Comparison of ENCODE assay signal across 8 cellular contexts in genomic region chr1:52055854-52056109, GRCh38. TPM values are rescaled to one million over a fixed set of nuclear protein-coding genes. Genes with fewer than 3 reads are reported as not detected.
DNase-seq lines count a peak whose midpoint lies in the region; ATAC-seq, FAIRE-seq and TF ChIP-seq lines count a peak whose summit lies in the region.

No MANE protein-coding gene starts in this region.

- CTCF ChIA-PET in AG04449 (lab: Yijun Ruan, JAX): interaction anchor here (1.1 kb wide), 1 partner anchor 22 kb away, joined by 3 read pairs; the partner anchor contains the start of gene KTI12

- TF ChIP-seq CTCF in AG04449 (IDR thresholded peaks at IDR 0.05; ENCODE audit: insufficient read depth, low read length, missing control alignments): no peak
- TF ChIP-seq CTCF in choroid plexus epithelial cell (conservative IDR thresholded peaks at IDR 0.05; ENCODE audit: low read depth, low read length): no peak

- H3K4me1 Mint-ChIP-seq in naive B cell: peaks cover 43 to 60% (median 44%) of the 10 kb centered on the region in 3 donors

- POLR2A ChIA-PET in AG04449 (lab: Yijun Ruan, JAX): interaction anchor here (0.8 to 2.7 kb wide), 4 partner anchors 22 to 256 kb away, joined by 3 to 7 read pairs (median 6); partner anchors contain the start of gene KTI12

- no peak for TF ChIP-seq POLR2A in GM12892 (IDR thresholded peaks at IDR 0.05; ENCODE audit: low read depth, low read length)

- peak overlapping the region; percentile 97 to 100 (median 99) for H3K4me3 Mint-ChIP-seq in naive B cell

- FAIRE-seq in GM12892 (lab: Jason Lieb, UNC): no peak

- no peaks in the 10 kb centered on the region for H3K9me3 Mint-ChIP-seq in naive B cell

- DNase-seq in AG04449 (ENCODE audit: low read depth, low spot score): no peak
- no peak for DNase-seq in Jurkat, Clone E6-1 (ENCODE audit: low read depth, low spot score)
- DNase-seq in choroid plexus epithelial cell (ENCODE audit: low read depth): no peak
- DNase-seq in naive B cell: no peak
- DNase-seq in NCI-H774 (lab: John Stamatoyannopoulos, UW): no peak
- no peak for DNase-seq in islet precursor cell
- DNase-seq in HuH-7 (ENCODE audit: low spot score): no peak
- DNase-seq in GM12892 (ENCODE audit: insufficient read length): no peak

- no peak for ATAC-seq in naive B cell (ENCODE audit: low read depth in 2 of 2)

- H3K27me3 Mint-ChIP-seq in naive B cell: no peaks in the 10 kb centered on the region

- H3K4me3 ChIP-seq in AG04449 (ENCODE audit: low read depth, low read length) (peak overlapping the region; percentile 87), choroid plexus epithelial cell (ENCODE audit: low read depth, low read length) (peak overlapping the region; percentile 88)
- peak overlapping the region; percentile 71 for H3K4me3 ChIP-seq in Jurkat, Clone E6-1 (ENCODE audit: low read length)

- H3K27ac Mint-ChIP-seq in naive B cell: peak overlapping the region; percentile 91 to 98 (median 97)

- peaks cover 6 to 12% of the 10 kb centered on the region in 2 donors for H3K36me3 Mint-ChIP-seq in naive B cell

RNA-seq across cellular contexts. Expression of gene BTF3L4, which starts 0.3 kb away (rescaled TPM):
- 68.7 TPM for polyA plus RNA-seq in Jurkat, Clone E6-1 (2012; ENCODE audit: insufficient read depth, insufficient read length)
- 10 to 100 TPM; 81.5 to 99.9 (median 88.9) TPM for polyA plus RNA-seq in naive B cell (ENCODE audit: low read depth in 6 of 6)
- polyA plus RNA-seq in GM12892 (2012; ENCODE audit: missing spikeins): 59.4 TPM

RNA-seq across cellular contexts. Expression of gene TXNDC12, which starts 0.8 kb away (rescaled TPM):
- 89.6 TPM for polyA plus RNA-seq in Jurkat, Clone E6-1 (2012; ENCODE audit: insufficient read depth, insufficient read length)
- 10 to 100 TPM; 67.9 to 98.7 (median 82.6) TPM for polyA plus RNA-seq in naive B cell (ENCODE audit: low read depth in 6 of 6)
- 14.7 TPM for polyA plus RNA-seq in GM12892 (2012; ENCODE audit: missing spikeins)

RNA-seq across cellular contexts. Expression of gene KTI12, which starts 22.2 kb away (rescaled TPM):
- 13.5 TPM for polyA plus RNA-seq in Jurkat, Clone E6-1 (2012; ENCODE audit: insufficient read depth, insufficient read length)
- polyA plus RNA-seq in naive B cell (ENCODE audit: low read depth in 6 of 6): 10 to 100 TPM; 24.3 to 34.9 (median 28.1) TPM
- polyA plus RNA-seq in GM12892 (2012; ENCODE audit: missing spikeins): 9.3 TPM
